Comparison of ENCODE assay signal across 24 cellular contexts in the genomic region with DNA sequence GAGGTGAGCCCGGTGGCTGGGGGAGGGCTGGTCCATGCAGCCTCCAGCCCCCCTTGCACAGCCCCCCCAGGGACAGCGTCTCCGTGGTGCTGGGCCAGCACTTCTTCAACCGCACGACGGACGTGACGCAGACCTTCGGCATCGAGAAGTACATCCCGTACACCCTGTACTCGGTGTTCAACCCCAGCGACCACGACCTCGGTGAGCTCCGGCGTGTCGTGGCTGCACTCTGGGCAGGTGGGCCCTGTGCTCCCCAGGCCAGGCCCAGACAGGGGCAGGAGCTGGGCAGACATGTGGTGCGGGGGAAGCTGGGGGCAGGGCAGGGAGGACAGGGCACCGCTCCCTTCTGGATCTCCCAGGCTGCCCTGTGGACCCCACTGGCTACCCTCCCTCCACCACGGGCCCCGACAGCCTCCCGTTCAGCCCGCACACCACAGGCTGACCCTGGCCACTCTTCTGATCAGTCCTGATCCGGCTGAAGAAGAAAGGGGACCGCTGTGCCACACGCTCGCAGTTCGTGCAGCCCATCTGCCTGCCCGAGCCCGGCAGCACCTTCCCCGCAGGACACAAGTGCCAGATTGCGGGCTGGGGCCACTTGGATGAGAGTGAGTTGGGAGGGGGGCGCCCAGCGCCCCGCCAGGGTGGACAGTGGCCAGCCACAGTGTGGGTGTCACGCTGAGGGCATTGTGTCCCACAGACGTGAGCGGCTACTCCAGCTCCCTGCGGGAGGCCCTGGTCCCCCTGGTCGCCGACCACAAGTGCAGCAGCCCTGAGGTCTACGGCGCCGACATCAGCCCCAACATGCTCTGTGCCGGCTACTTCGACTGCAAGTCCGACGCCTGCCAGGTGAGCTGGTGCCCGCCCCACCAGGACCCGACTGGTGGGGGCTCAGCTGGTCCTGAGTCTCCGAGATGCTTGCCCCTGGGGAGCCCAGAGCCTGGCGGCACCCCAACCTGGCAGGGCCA. TPM values are rescaled to one million over a fixed set of nuclear protein-coding genes. Genes with fewer than 3 reads are reported as not detected.
"Had no signal": no experiment of that assay in that cellular context is flagged by ENCODE, and none has a peak within 500 bp of the region (broad histone marks: within the 10 kb centered on the region; RNA-seq: fewer than 3 reads in every experiment).

No MANE protein-coding gene starts in this region.

- H3K36me3 ChIP-seq: colonic mucosa, esophagus squamous epithelium, gastroesophageal sphincter, prostate gland, sigmoid colon, stomach had no signal

- H3K27me3 ChIP-seq: colonic mucosa, gastroesophageal sphincter, stomach had no signal

- H2AFZ ChIP-seq: parathyroid adenoma had no signal

- H3K36me3 Mint-ChIP-seq: immature natural killer cell, natural killer cell, type B pancreatic cell had no signal

- H3K9me3 Mint-ChIP-seq: immature natural killer cell, natural killer cell, neural crest cell, type B pancreatic cell had no signal

- ATAC-seq: gastroesophageal sphincter, left colon, natural killer cell had no signal

- H3K27ac Mint-ChIP-seq: immature natural killer cell, natural killer cell, type B pancreatic cell had no signal

- H3K4me3 Mint-ChIP-seq: immature natural killer cell, natural killer cell, neural crest cell, type B pancreatic cell had no signal

- H3K4me3 ChIP-seq: colonic mucosa, esophagus squamous epithelium, gastroesophageal sphincter, prostate gland, sigmoid colon, skin epidermis, stomach had no signal

- H3K27ac ChIP-seq: colonic mucosa, esophagus squamous epithelium, gastroesophageal sphincter, parathyroid adenoma, prostate gland, sigmoid colon, skin epidermis, stomach had no signal

- H3K9me3 ChIP-seq: colonic mucosa, esophagus squamous epithelium, gastroesophageal sphincter, prostate gland, sigmoid colon, stomach had no signal

- H3K4me1 Mint-ChIP-seq: immature natural killer cell, natural killer cell, neural crest cell had no signal

- DNase-seq: colonic mucosa; dermis blood vessel endothelial cell; esophagus squamous epithelium; foreskin fibroblast; immature natural killer cell; left colon; mammary epithelial cell; natural killer cell; nucleus accumbens; retina; sigmoid colon; stimulated activated CD4-positive, alpha-beta T cell treated with anti-CD3 and anti-CD28 coated beads, Interleukin-2, amount 100 ng/mL, for 24 hours; stimulated activated CD4-positive, alpha-beta T cell treated with anti-CD3 and anti-CD28 coated beads, Interleukin-4, amount 100 ng/mL, for 4 hours; stimulated activated naive CD4-positive, alpha-beta T cell; stomach; substantia nigra had no signal

- H3K9ac ChIP-seq: parathyroid adenoma had no signal

- H3K4me1 ChIP-seq: colonic mucosa, parathyroid adenoma, prostate gland had no signal

RNA-seq across cellular contexts. Expression of a gene that starts 5.9 kb away (rescaled TPM):
- total RNA-seq: epithelial cell of proximal tubule, left colon, mammary epithelial cell, stomach had no signal
- polyA plus RNA-seq: immature natural killer cell, keratinocyte, mammary epithelial cell had no signal

RNA-seq across cellular contexts. Expression of a gene that starts 15.4 kb away (rescaled TPM):
- total RNA-seq: neural crest cell had no signal
